Comparison of ENCODE assay signal across 8 cellular contexts in the genomic region with DNA sequence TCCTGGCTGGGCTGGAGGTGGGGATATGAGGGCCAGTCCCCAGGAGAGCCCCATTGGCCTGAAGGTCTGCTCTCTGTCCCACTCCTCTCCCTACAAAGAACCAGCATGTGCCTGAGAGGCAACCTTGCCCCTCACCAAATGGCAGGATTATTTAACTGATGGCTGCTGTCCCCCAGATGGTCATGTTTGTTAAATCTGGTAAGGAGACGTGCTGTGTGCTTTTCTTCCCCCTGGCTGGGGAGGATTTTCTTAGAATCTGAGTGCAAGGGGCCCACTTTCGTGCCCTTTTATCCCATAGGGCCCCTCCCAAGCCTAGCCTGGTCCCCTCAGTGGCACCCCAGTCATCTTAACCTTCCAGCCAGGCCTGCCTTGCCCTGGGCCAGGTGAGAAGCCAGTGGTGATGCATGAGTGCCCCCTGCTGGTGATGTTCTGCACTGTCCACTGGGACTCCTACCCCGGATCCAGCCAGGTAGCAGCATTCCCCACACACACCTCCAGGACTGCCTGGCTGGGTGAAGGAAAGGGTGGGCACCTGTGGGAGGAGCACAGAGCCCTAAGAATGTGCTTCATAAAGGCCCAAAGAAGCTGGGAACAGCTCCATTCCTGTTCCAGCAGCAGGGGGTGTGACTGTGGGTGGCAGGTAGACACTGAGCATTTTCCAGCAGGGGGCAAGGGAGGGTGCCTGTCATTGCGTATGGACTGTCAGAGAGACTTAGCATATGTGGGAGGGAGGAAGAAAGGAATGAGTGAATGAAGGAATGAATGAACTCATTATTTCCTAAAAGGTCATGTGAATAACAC.
A peak's percentile ranks its signal among the peaks of the same experiment; 100 is the strongest.
DNase-seq lines count a peak whose midpoint lies in the region; ATAC-seq and FAIRE-seq lines count a peak whose summit lies in the region.

No MANE protein-coding gene starts in this region.

- ATAC-seq in memory B cell (ENCODE audit: low read depth) (peak; percentile 99), GM21367 (IDR thresholded peaks at IDR 0.05; ENCODE audit: unreplicated experiment) (no peak)

- H3K36me3 Mint-ChIP-seq in memory B cell = peaks cover 13% of the 10 kb centered on the region

- H3K4me1 ChIP-seq in ACC112 (ENCODE audit: control insufficient read depth, insufficient read depth, low read length, unreplicated experiment) = peaks cover 28% of the 10 kb centered on the region

- H3K27me3 Mint-ChIP-seq in memory B cell = no peaks in the 10 kb centered on the region

- no peak overlapping the region for H3K27ac Mint-ChIP-seq in memory B cell

- 0 out of 2 replicates have a peak overlapping the region, but pooled peaks have one; percentile 10 for H3K27ac ChIP-seq in ACC112 (ENCODE audit: low read depth, low read length)

- no peaks in the 10 kb centered on the region for H3K79me2 ChIP-seq in ACC112 (ENCODE audit: control insufficient read depth, insufficient read depth, low read length, unreplicated experiment)

- H3K27me3 ChIP-seq in ACC112 (ENCODE audit: insufficient read depth, low read length) = no peaks in the 10 kb centered on the region; the same call in 1 of the 2 replicates

- H3K4me3 Mint-ChIP-seq in memory B cell = no peak overlapping the region

- H3K36me3 ChIP-seq in ACC112 (ENCODE audit: insufficient read depth, low read length) = no peaks in the 10 kb centered on the region

- H2AFZ ChIP-seq in ACC112 (ENCODE audit: low read length, unreplicated experiment) = no peak overlapping the region

- DNase-seq in GM18507 (ENCODE audit: extremely low spot score, insufficient read length, low read depth) (peak; percentile 70), NCI-H2227 (lab: John Stamatoyannopoulos, UW; ENCODE audit: unreplicated experiment) (peak; percentile 44), memory B cell (ENCODE audit: low spot score in 2 of 2) (peak; percentile 84 to 91)
- DNase-seq in activated CD4-positive, alpha-beta T cell treated with anti-CD3 and anti-CD28 coated beads, Interleukin-2, amount 50 U/mL, for 4 hours = peak; percentile 84 to 87
- peak; percentile 79 for DNase-seq in effector CD4-positive, alpha-beta T cell
- peak; percentile 73 to 80 for DNase-seq in stimulated activated CD8-positive, alpha-beta memory T cell treated with anti-CD3 and anti-CD28 coated beads, Interleukin-2, amount 100 ng/mL, for 48 hours (ENCODE audit: low read depth in 2 of 2)

- no peaks in the 10 kb centered on the region for H3K9me3 Mint-ChIP-seq in memory B cell

- no peak overlapping the region for H3K4me3 ChIP-seq in ACC112 (ENCODE audit: low read depth, low read length)

- FAIRE-seq in GM18507 (lab: Jason Lieb, UNC) = peak; percentile 80

- H3K4me1 Mint-ChIP-seq in memory B cell = no peaks in the 10 kb centered on the region
